Comparison of ENCODE assay signal across 8 cellular contexts in genomic region chr14:95523818-95524448, GRCh38. TPM values are rescaled to one million over a fixed set of nuclear protein-coding genes. Genes with fewer than 3 reads are reported as not detected.
DNase-seq lines count a peak whose midpoint lies in the region; ATAC-seq and TF ChIP-seq lines count a peak whose summit lies in the region.

No MANE protein-coding gene starts in this region.

- in situ Hi-C loops in Panc1 (cut with HindIII; ENCODE audit: low pct_unique_long_range_greater_than_20kb, low sequenced_read_pairs), result no loop called here

- H3K36me3 ChIP-seq in DOHH2 (ENCODE audit: control insufficient read depth, low read length) (no peaks in the 10 kb centered on the region), Panc1 (ENCODE audit: control insufficient read depth, insufficient read depth, low read length) (no peaks in the 10 kb centered on the region)

- H3K9me3 Mint-ChIP-seq in natural killer cell treated with Interleukin-12 subunit alpha and Interleukin-12 subunit beta and Interleukin-15 and Interleukin-18, amount 100 ng/mL, for 72 hours, result no peaks in the 10 kb centered on the region

- peaks cover 3% of the 10 kb centered on the region; the same call in 1 of the 2 replicates for H3F3A ChIP-seq in DOHH2 (ENCODE audit: control insufficient read depth, insufficient read depth)

- no peaks in the 10 kb centered on the region for H3K36me3 Mint-ChIP-seq in natural killer cell treated with Interleukin-12 subunit alpha and Interleukin-12 subunit beta and Interleukin-15 and Interleukin-18, amount 100 ng/mL, for 72 hours

- H3K4me3 Mint-ChIP-seq in natural killer cell treated with Interleukin-12 subunit alpha and Interleukin-12 subunit beta and Interleukin-15 and Interleukin-18, amount 100 ng/mL, for 72 hours, result peak overlapping the region; percentile 85

- H3K9me3 ChIP-seq in DOHH2 (ENCODE audit: control insufficient read depth, insufficient read depth, low read length) (no peaks in the 10 kb centered on the region), Panc1 (ENCODE audit: control insufficient read depth, insufficient read depth, low read depth, low read length) (no peaks in the 10 kb centered on the region)

- POLR2A ChIA-PET in Panc1 (lab: Charles Lee), result no interaction called here

- H3K4me1 ChIP-seq in DOHH2 (ENCODE audit: control insufficient read depth, low read length) (peaks cover 33% of the 10 kb centered on the region), Panc1 (ENCODE audit: control insufficient read depth, insufficient read depth, low read length) (peaks cover 19% of the 10 kb centered on the region)

- intact Hi-C loops in Panc1 (cut with micrococcal nuclease; ENCODE audit: unreplicated experiment), result no loop called here

- H3K79me2 ChIP-seq in DOHH2 (ENCODE audit: control insufficient read depth, low read length), result no peaks in the 10 kb centered on the region

- no peak overlapping the region for H3K4me3 ChIP-seq in DOHH2 (ENCODE audit: low read length)
- H3K4me3 ChIP-seq in Panc1 (ENCODE audit: low read depth in 2 of 2, low read length in 2 of 2), result peak overlapping the region in 1 of 2 experiments; percentile 24; a peak in 2 of 4 replicates
- peak overlapping the region; percentile 38 for H3K4me3 ChIP-seq in choroid plexus epithelial cell (ENCODE audit: low read depth, low read length)

- H3K27ac ChIP-seq in DOHH2 (ENCODE audit: low read depth, low read length) (no peak overlapping the region), Panc1 (ENCODE audit: low read length) (peak overlapping the region; percentile 81)

- H3K4me2 ChIP-seq in DOHH2 (ENCODE audit: low read length), result peak overlapping the region; percentile 34

- no peaks in the 10 kb centered on the region for H3K9me2 ChIP-seq in DOHH2 (replicated peaks; ENCODE audit: control insufficient read depth, low read length)

- H3K27me3 ChIP-seq in DOHH2 (ENCODE audit: control insufficient read depth, low read length) (peaks cover 13% of the 10 kb centered on the region), Panc1 (ENCODE audit: control insufficient read depth, insufficient read depth, low read length) (no peaks in the 10 kb centered on the region)

- H4K20me1 ChIP-seq in DOHH2 (ENCODE audit: control insufficient read depth, insufficient read depth, low read depth, low read length), result no peaks in the 10 kb centered on the region

- TF ChIP-seq CTCF in DOHH2 (IDR thresholded peaks at IDR 0.05; ENCODE audit: low read depth, low read length, poor library complexity, severe bottlenecking) (no peak), Panc1 (IDR thresholded peaks at IDR 0.05) (peak; percentile 34; the same call in 1 of the 2 replicates), choroid plexus epithelial cell (conservative IDR thresholded peaks at IDR 0.05; ENCODE audit: low read depth, low read length) (peak; percentile 16)

- BruUV-seq in Panc1 (replicated peaks; lab: Mats Ljungman, UMichigan), result no TSS peak

- ATAC-seq in Panc1 (peak; percentile 78), GM21529 (IDR thresholded peaks at IDR 0.05; ENCODE audit: unreplicated experiment) (no peak), HG03378 (IDR thresholded peaks at IDR 0.05; ENCODE audit: unreplicated experiment) (no peak), GM21447 (IDR thresholded peaks at IDR 0.05; ENCODE audit: unreplicated experiment) (no peak)
- ATAC-seq in natural killer cell treated with Interleukin-12 subunit alpha and Interleukin-12 subunit beta and Interleukin-15 and Interleukin-18, amount 100 ng/mL, for 72 hours, result peak in 1 of 2 donors; percentile 2

- CTCF ChIA-PET in Panc1 (lab: Charles Lee), result interaction anchor here (1.8 kb wide), 1 partner anchor 82 kb away, joined by 4 read pairs; no protein-coding TSS in a partner anchor

- H3K27ac Mint-ChIP-seq in natural killer cell treated with Interleukin-12 subunit alpha and Interleukin-12 subunit beta and Interleukin-15 and Interleukin-18, amount 100 ng/mL, for 72 hours, result peak overlapping the region; percentile 94 to 95

- peaks cover 71 to 73% of the 10 kb centered on the region in 2 donors for H3K4me1 Mint-ChIP-seq in natural killer cell treated with Interleukin-12 subunit alpha and Interleukin-12 subunit beta and Interleukin-15 and Interleukin-18, amount 100 ng/mL, for 72 hours (ENCODE audit: low read depth in 2 of 2)

- H3K27me3 Mint-ChIP-seq in natural killer cell treated with Interleukin-12 subunit alpha and Interleukin-12 subunit beta and Interleukin-15 and Interleukin-18, amount 100 ng/mL, for 72 hours, result no peaks in the 10 kb centered on the region

- DNase-seq in Panc1 (ENCODE audit: low read depth, low spot score) (no peak), choroid plexus epithelial cell (ENCODE audit: low read depth) (peak; percentile 88), iPS-NIHi11 (ENCODE audit: low spot score) (no peak)
- no peak for DNase-seq in natural killer cell treated with Interleukin-12 subunit alpha and Interleukin-12 subunit beta and Interleukin-15 and Interleukin-18, amount 100 ng/mL, for 72 hours (ENCODE audit: low spot score)

RNA-seq across cellular contexts. Expression of gene SYNE3, which starts 7.5 kb away (rescaled TPM):
- total RNA-seq in Panc1 (2021; ENCODE audit: unreplicated experiment), result 6.2 TPM
- polyA plus RNA-seq in Panc1 (2012; ENCODE audit: insufficient read length), result 2.1 TPM
- 10 to 100 TPM; 46.9 to 62.4 TPM for total RNA-seq in natural killer cell treated with Interleukin-12 subunit alpha and Interleukin-12 subunit beta and Interleukin-15 and Interleukin-18, amount 100 ng/mL, for 72 hours

RNA-seq across cellular contexts. Expression of gene GLRX5, which starts 10.9 kb away (rescaled TPM):
- total RNA-seq in Panc1 (2021; ENCODE audit: unreplicated experiment), result 38.6 TPM
- polyA plus RNA-seq in Panc1 (2012; ENCODE audit: insufficient read length), result 42.7 TPM
- 10 to 100 TPM; 35.5 to 36.1 TPM for total RNA-seq in natural killer cell treated with Interleukin-12 subunit alpha and Interleukin-12 subunit beta and Interleukin-15 and Interleukin-18, amount 100 ng/mL, for 72 hours
